Comparison of ENCODE assay signal across 8 cellular contexts in the genomic region with DNA sequence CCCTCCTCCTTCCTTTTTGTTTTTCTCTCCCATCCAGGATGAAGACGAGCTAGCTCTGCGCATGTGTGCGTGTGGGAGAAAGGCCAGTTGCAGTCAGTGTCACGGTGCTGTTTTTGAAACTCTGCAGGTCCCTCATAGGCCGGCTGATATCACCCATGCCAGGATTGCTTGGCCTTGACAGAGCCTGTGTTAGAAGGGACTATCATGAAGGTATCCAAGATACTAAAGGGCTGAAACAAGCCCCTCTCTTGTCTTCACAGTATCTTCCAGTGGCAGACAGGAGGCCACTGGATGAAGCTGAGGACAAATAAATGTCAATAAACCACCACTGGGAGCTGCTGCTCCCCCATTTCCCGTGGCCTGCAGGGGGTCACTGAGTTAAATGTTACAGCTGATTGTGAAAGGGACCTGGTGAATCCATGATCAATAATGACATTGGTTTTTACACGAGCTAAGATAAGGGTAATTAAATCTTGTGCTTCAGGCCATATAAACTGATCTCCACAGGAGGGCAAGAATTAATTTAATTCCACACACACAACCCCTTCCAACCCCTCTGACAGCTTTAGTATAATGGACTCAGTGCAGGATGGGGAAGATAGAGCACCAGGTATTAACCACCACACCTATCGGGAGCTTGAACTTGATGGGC.
A peak's percentile ranks its signal among the peaks of the same experiment; 100 is the strongest.
DNase-seq lines count a peak whose midpoint lies in the region; ATAC-seq and TF ChIP-seq lines count a peak whose summit lies in the region.

No MANE protein-coding gene starts in this region.

- intact Hi-C loops in thyroid gland (cut with DNase I) = no loop called here

- ATAC-seq in GM19455 (IDR thresholded peaks at IDR 0.05; ENCODE audit: unreplicated experiment) = no peak

- H3K27me3 ChIP-seq in thyroid gland = no peaks in the 10 kb centered on the region

- peaks cover 36 to 49% of the 10 kb centered on the region in 2 donors for H3K4me1 ChIP-seq in thyroid gland

- WGBS in thyroid gland, 2 donors = 88 to 93% methylated on average over 8 of the region's 8 CpGs

- peak overlapping the region; percentile 9 to 71 (median 61) for H3K27ac ChIP-seq in thyroid gland

- no peaks in the 10 kb centered on the region for H3K9me3 ChIP-seq in thyroid gland

- H3K36me3 ChIP-seq in thyroid gland = no peaks in the 10 kb centered on the region

- peak; percentile 15 to 75 for DNase-seq in SHP77 (lab: John Stamatoyannopoulos, UW)
- DNase-seq in SHP77 treated with DMSO at 0.1 percent for 48 hours (lab: John Stamatoyannopoulos, UW) = no peak
- DNase-seq in cerebellum (ENCODE audit: low spot score) = peak; percentile 59
- DNase-seq in medulla oblongata (ENCODE audit: extremely low spot score) = peak; percentile 56
- DNase-seq in thyroid gland = no peak
- no peak for DNase-seq in GM03348 (ENCODE audit: low spot score)
- no peak for DNase-seq in SIG-M5 (lab: John Stamatoyannopoulos, UW)

- no peak for TF ChIP-seq CTCF in thyroid gland (IDR thresholded peaks at IDR 0.05)

- TF ChIP-seq POLR2A in thyroid gland (IDR thresholded peaks at IDR 0.05) = no peak

- H3K4me3 ChIP-seq in thyroid gland (replicated peaks in 1 of 3) = no peak overlapping the region

Comparison
In these comparisons a context has a peak if more than half of its experiments do, and no peak if none do; other contexts are left out.
1. DNase-seq: peak in SHP77 (2 of 2), cerebellum (single experiment) and medulla oblongata (single experiment); none in SHP77 treated with DMSO at 0.1 percent for 48 hours (single experiment), thyroid gland (0 of 2), GM03348 (single experiment) and SIG-M5 (single experiment).